In genomic region chr5:132473019-132473531, GRCh38 we compare ENCODE assay signal across 8 cellular contexts. TPM values are rescaled to one million over a fixed set of nuclear protein-coding genes. Genes with fewer than 3 reads are reported as not detected.
A peak's percentile ranks its signal among the peaks of the same experiment; 100 is the strongest.
DNase-seq lines count a peak whose midpoint lies in the region; ATAC-seq, FAIRE-seq and TF ChIP-seq lines count a peak whose summit lies in the region.

No MANE protein-coding gene starts in this region.

- H3K4me3 ChIP-seq in effector memory CD4-positive, alpha-beta T cell (ENCODE audit: insufficient read depth, low read depth, low read length, poor library complexity, severe bottlenecking) = no peak overlapping the region
- no peak overlapping the region for H3K4me3 ChIP-seq in smooth muscle cell

- no peak for DNase-seq in GM12891 (ENCODE audit: insufficient read length, low spot score)
- peak; percentile 73 to 97 (median 81) for DNase-seq in T-helper 1 cell
- peak; percentile 81 to 85 (median 83) for DNase-seq in effector memory CD4-positive, alpha-beta T cell
- no peak for DNase-seq in HEK293T (ENCODE audit: extremely low spot score)
- no peak for DNase-seq in smooth muscle cell (lab: John Stamatoyannopoulos, UW; ENCODE audit: unreplicated experiment)
- no peak for DNase-seq in RCC 7860 (ENCODE audit: low spot score)
- no peak for DNase-seq in medulla oblongata (ENCODE audit: extremely low spot score)

- H3K36me3 ChIP-seq in effector memory CD4-positive, alpha-beta T cell (ENCODE audit: control insufficient read depth, insufficient read depth, low read length) = no peaks in the 10 kb centered on the region
- no peaks in the 10 kb centered on the region for H3K36me3 ChIP-seq in smooth muscle cell (ENCODE audit: low read depth)

- no peak for TF ChIP-seq CTCF in smooth muscle cell (IDR thresholded peaks at IDR 0.05; ENCODE audit: borderline replicate concordance, insufficient read depth, poor library complexity, severe bottlenecking)

- H3K9ac ChIP-seq in smooth muscle cell (ENCODE audit: low read depth) = no peak overlapping the region

- no peaks in the 10 kb centered on the region for H3K27me3 ChIP-seq in effector memory CD4-positive, alpha-beta T cell (replicated peaks; ENCODE audit: control insufficient read depth, insufficient read depth, low read length, poor library complexity, severe bottlenecking)
- H3K27me3 ChIP-seq in smooth muscle cell (ENCODE audit: low read depth) = no peaks in the 10 kb centered on the region

- peak; percentile 62 for ATAC-seq in HG02588 (IDR thresholded peaks at IDR 0.05; ENCODE audit: unreplicated experiment)

- no peak overlapping the region for H3K4me2 ChIP-seq in smooth muscle cell

- FAIRE-seq in GM12891 (lab: Jason Lieb, UNC) = peak; percentile 95
- no peak for FAIRE-seq in RCC 7860 (lab: Jason Lieb, UNC)

- CTCF ChIA-PET in HEK293T (lab: Yijun Ruan, JAX) = no interaction called here

- POLR2A ChIA-PET in HEK293T (lab: Yijun Ruan, JAX) = interaction anchor here (0.8 kb wide), 1 partner anchor 291 kb away, joined by 3 read pairs; no protein-coding TSS in a partner anchor

- no peaks in the 10 kb centered on the region for H4K20me1 ChIP-seq in smooth muscle cell (ENCODE audit: low read depth)

- no peak for TF ChIP-seq POLR2A in GM12891 (IDR thresholded peaks at IDR 0.05; ENCODE audit: low read depth, low read length)

- no peak overlapping the region for H2AFZ ChIP-seq in smooth muscle cell (ENCODE audit: low read depth)

- peaks cover 64% of the 10 kb centered on the region for H3K4me1 ChIP-seq in effector memory CD4-positive, alpha-beta T cell (ENCODE audit: control insufficient read depth, insufficient read depth, low read length, poor library complexity, severe bottlenecking)
- H3K4me1 ChIP-seq in smooth muscle cell (ENCODE audit: low read depth) = peaks cover 5% of the 10 kb centered on the region

- H3K9me3 ChIP-seq in effector memory CD4-positive, alpha-beta T cell (ENCODE audit: control insufficient read depth, low read length) = no peaks in the 10 kb centered on the region
- H3K9me3 ChIP-seq in smooth muscle cell (replicated peaks; ENCODE audit: low read depth) = no peaks in the 10 kb centered on the region

- WGBS in smooth muscle cell (ENCODE audit: low lambda C conversion rate) = 91% methylated on average over 8 of the region's 8 CpGs

- H3K79me2 ChIP-seq in smooth muscle cell (ENCODE audit: low read depth) = no peaks in the 10 kb centered on the region

- H3K27ac ChIP-seq in effector memory CD4-positive, alpha-beta T cell (ENCODE audit: insufficient read depth, low read length, poor library complexity, severe bottlenecking) = peak overlapping the region; percentile 73
- no peak overlapping the region for H3K27ac ChIP-seq in smooth muscle cell (ENCODE audit: low read depth)

- no peaks in the 10 kb centered on the region for H3F3A ChIP-seq in smooth muscle cell (ENCODE audit: low read depth)

TF ChIP-seq in GM12891, 5 proteins besides CTCF, POLR2A, EP300 and RAD21:
- TF ChIP-seq PAX5 (IDR thresholded peaks at IDR 0.05; ENCODE audit: insufficient read depth, low read length, severe bottlenecking) (no peak), POLR2AphosphoS5 (IDR thresholded peaks at IDR 0.05; ENCODE audit: low read depth, low read length) (peak; percentile 55; the same call in 1 of the 2 replicates), POU2F2 (IDR thresholded peaks at IDR 0.05; ENCODE audit: low read depth, low read length) (no peak), TAF1 (IDR thresholded peaks at IDR 0.05; ENCODE audit: low read depth, low read length) (no peak), SPI1 (IDR thresholded peaks at IDR 0.05; ENCODE audit: low read depth, low read length) (no peak)

TF ChIP-seq in HEK293T, 16 proteins besides CTCF, POLR2A, EP300 and RAD21:
- TF ChIP-seq LEF1 (IDR thresholded peaks at IDR 0.05; ENCODE audit: borderline replicate concordance) = no peak
- no peak for TF ChIP-seq ARNT (IDR thresholded peaks at IDR 0.05)
- TF ChIP-seq FOXK2 (IDR thresholded peaks at IDR 0.05) = no peak
- TF ChIP-seq L3MBTL2 (conservative IDR thresholded peaks at IDR 0.05) = no peak
- no peak for TF ChIP-seq ZNF384 (IDR thresholded peaks at IDR 0.05)
- no peak for TF ChIP-seq SUZ12 (IDR thresholded peaks at IDR 0.05)
- TF ChIP-seq BHLHE40 (IDR thresholded peaks at IDR 0.05; ENCODE audit: borderline replicate concordance) = no peak

RNA-seq across cellular contexts. Expression of gene IRF1, which starts 17.5 kb away (rescaled TPM):
- polyA plus RNA-seq in GM12891 (2012; ENCODE audit: low read depth, missing spikeins) = 30.8 TPM
- total RNA-seq in smooth muscle cell = 15.7 and 18.0 TPM in 2 replicates
- polyA plus RNA-seq in smooth muscle cell = 19.1 and 25.5 TPM in 2 replicates

Comparison
In these comparisons a context has a peak if more than half of its experiments do, and no peak if none do; other contexts are left out.
1. DNase-seq: peak in T-helper 1 cell (5 of 5) and effector memory CD4-positive, alpha-beta T cell (3 of 3); none in GM12891 (single experiment), HEK293T (single experiment), smooth muscle cell (single experiment), RCC 7860 (single experiment) and medulla oblongata (single experiment).